1 cellular context compared by ENCODE assay signal in the genomic region with DNA sequence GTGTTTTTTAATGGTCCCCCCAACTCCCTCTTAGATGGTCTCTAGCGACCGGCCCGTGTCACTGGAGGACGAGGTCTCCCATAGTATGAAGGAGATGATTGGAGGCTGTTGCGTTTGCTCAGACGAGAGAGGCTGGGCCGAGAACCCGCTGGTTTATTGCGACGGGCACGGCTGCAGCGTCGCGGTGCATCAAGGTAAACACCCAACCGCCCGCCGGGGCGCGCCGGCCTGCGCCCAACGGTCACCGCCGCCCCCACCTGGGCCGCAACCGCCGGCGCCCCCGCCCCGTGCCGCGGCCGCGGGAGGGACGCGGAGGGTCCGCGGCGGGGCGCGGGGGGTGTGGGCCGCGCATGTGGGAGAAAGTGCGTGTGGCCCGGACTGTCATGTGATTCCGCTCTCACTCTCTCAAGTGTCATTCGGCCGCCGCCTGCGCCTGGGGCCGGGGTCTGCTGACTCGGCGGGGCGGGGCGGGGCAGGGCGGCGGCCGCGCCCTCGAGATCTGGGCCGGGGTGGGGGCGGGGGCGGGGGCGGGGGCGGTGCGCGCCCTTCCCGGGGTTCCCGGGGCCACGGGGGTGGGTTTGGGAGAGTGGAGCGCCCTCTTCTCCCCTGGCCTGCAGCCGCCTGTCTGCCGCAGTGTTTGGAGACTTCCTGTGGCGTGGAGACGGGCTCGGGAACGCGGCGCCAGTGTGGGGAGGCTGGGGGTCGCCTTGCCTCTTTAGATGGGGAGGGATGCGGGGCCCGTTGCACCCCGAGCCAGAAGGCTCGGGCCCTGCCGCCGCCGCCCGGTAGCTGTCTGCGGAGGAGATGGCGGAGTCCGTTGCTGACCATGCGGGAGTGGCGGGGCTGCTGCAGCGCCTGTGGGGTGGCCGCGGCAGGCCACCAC.
TF ChIP-seq lines count a peak whose summit lies in the region.

No MANE protein-coding gene starts in this region.

TF ChIP-seq in HepG2, 621 proteins besides CTCF, POLR2A, EP300 and RAD21 (continued from another document and continues in another):
- TF ChIP-seq, protein P1, sequence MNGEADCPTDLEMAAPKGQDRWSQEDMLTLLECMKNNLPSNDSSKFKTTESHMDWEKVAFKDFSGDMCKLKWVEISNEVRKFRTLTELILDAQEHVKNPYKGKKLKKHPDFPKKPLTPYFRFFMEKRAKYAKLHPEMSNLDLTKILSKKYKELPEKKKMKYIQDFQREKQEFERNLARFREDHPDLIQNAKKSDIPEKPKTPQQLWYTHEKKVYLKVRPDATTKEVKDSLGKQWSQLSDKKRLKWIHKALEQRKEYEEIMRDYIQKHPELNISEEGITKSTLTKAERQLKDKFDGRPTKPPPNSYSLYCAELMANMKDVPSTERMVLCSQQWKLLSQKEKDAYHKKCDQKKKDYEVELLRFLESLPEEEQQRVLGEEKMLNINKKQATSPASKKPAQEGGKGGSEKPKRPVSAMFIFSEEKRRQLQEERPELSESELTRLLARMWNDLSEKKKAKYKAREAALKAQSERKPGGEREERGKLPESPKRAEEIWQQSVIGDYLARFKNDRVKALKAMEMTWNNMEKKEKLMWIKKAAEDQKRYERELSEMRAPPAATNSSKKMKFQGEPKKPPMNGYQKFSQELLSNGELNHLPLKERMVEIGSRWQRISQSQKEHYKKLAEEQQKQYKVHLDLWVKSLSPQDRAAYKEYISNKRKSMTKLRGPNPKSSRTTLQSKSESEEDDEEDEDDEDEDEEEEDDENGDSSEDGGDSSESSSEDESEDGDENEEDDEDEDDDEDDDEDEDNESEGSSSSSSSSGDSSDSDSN (CRISPR knock-in tag; IDR thresholded peaks at IDR 0.05): 0 out of 2 replicates have a peak, but pooled peaks have one; percentile 62
- TF ChIP-seq HOXA3 (CRISPR knock-in tag; IDR thresholded peaks at IDR 0.05) (no peak), AGO1 (IDR thresholded peaks at IDR 0.05; ENCODE audit: low read depth, low read length, poor library complexity, severe bottlenecking) (no peak), TBL1XR1 (IDR thresholded peaks at IDR 0.05; ENCODE audit: borderline replicate concordance, low read length, partially characterized antibody) (no peak), NFKB2 (CRISPR knock-in tag; IDR thresholded peaks at IDR 0.05; ENCODE audit: borderline replicate concordance) (no peak; the same call in 1 of the 2 replicates), ZNF44 (CRISPR knock-in tag; IDR thresholded peaks at IDR 0.05) (no peak), HES4 (CRISPR knock-in tag; IDR thresholded peaks at IDR 0.05; ENCODE audit: borderline replicate concordance) (no peak; the same call in 1 of the 2 replicates), FOSL1 (CRISPR knock-in tag; IDR thresholded peaks at IDR 0.05; ENCODE audit: borderline replicate concordance) (no peak), ZFY (CRISPR knock-in tag; IDR thresholded peaks at IDR 0.05) (peak; percentile 54), ZNF75D (CRISPR knock-in tag; IDR thresholded peaks at IDR 0.05; ENCODE audit: borderline replicate concordance) (no peak), HNRNPLL (IDR thresholded peaks at IDR 0.05; ENCODE audit: low read depth, low read length, poor library complexity, severe bottlenecking) (peak; percentile 63), SNAPC5 (CRISPR knock-in tag; IDR thresholded peaks at IDR 0.05; ENCODE audit: borderline replicate concordance) (no peak), RFX3 (CRISPR knock-in tag; IDR thresholded peaks at IDR 0.05) (no peak), LCORL (IDR thresholded peaks at IDR 0.05) (no peak), LCORL (CRISPR knock-in tag; IDR thresholded peaks at IDR 0.05) (peak; percentile 74), ZNF142 (CRISPR knock-in tag; IDR thresholded peaks at IDR 0.05) (no peak), MXD1 (CRISPR knock-in tag; IDR thresholded peaks at IDR 0.05) (peak; percentile 50; the same call in 1 of the 2 replicates), PHF8 (CRISPR knock-in tag; IDR thresholded peaks at IDR 0.05) (peak; percentile 69), PHB2 (IDR thresholded peaks at IDR 0.05; ENCODE audit: partially characterized antibody) (no peak), RARG (CRISPR knock-in tag; IDR thresholded peaks at IDR 0.05; ENCODE audit: low read depth) (no peak), RBM39 (IDR thresholded peaks at IDR 0.05; ENCODE audit: low read depth, low read length, poor library complexity, severe bottlenecking) (peak; percentile 13), YEATS4 (CRISPR knock-in tag; IDR thresholded peaks at IDR 0.05; ENCODE audit: borderline replicate concordance) (peak; percentile 78; the same call in 1 of the 2 replicates), ZNF615 (CRISPR knock-in tag; IDR thresholded peaks at IDR 0.05; ENCODE audit: borderline replicate concordance) (no peak), FOXC1 (CRISPR knock-in tag; IDR thresholded peaks at IDR 0.05; ENCODE audit: borderline replicate concordance) (no peak), ZNF30 (CRISPR knock-in tag; IDR thresholded peaks at IDR 0.05) (no peak), ZMYM4 (CRISPR knock-in tag; IDR thresholded peaks at IDR 0.05) (peak; percentile 30; the same call in 1 of the 2 replicates), HIVEP1 (CRISPR knock-in tag; IDR thresholded peaks at IDR 0.05) (peak; percentile 71; the same call in 1 of the 2 replicates), ZNF891 (CRISPR knock-in tag; IDR thresholded peaks at IDR 0.05) (peak; percentile 60; the same call in 1 of the 2 replicates), ZNF343 (CRISPR knock-in tag; IDR thresholded peaks at IDR 0.05) (0 out of 2 replicates have a peak, but pooled peaks have one; percentile 52), RBFOX2 (IDR thresholded peaks at IDR 0.05; ENCODE audit: low read depth, low read length) (peak; percentile 82), SIX1 (CRISPR knock-in tag; IDR thresholded peaks at IDR 0.05; ENCODE audit: borderline replicate concordance) (no peak), CEBPB (IDR thresholded peaks at IDR 0.05; ENCODE audit: borderline replicate concordance, low read depth, low read length) (no peak), ISL2 (CRISPR knock-in tag; IDR thresholded peaks at IDR 0.05) (0 out of 2 replicates have a peak, but pooled peaks have one; percentile 41)
- TF ChIP-seq, protein P2, sequence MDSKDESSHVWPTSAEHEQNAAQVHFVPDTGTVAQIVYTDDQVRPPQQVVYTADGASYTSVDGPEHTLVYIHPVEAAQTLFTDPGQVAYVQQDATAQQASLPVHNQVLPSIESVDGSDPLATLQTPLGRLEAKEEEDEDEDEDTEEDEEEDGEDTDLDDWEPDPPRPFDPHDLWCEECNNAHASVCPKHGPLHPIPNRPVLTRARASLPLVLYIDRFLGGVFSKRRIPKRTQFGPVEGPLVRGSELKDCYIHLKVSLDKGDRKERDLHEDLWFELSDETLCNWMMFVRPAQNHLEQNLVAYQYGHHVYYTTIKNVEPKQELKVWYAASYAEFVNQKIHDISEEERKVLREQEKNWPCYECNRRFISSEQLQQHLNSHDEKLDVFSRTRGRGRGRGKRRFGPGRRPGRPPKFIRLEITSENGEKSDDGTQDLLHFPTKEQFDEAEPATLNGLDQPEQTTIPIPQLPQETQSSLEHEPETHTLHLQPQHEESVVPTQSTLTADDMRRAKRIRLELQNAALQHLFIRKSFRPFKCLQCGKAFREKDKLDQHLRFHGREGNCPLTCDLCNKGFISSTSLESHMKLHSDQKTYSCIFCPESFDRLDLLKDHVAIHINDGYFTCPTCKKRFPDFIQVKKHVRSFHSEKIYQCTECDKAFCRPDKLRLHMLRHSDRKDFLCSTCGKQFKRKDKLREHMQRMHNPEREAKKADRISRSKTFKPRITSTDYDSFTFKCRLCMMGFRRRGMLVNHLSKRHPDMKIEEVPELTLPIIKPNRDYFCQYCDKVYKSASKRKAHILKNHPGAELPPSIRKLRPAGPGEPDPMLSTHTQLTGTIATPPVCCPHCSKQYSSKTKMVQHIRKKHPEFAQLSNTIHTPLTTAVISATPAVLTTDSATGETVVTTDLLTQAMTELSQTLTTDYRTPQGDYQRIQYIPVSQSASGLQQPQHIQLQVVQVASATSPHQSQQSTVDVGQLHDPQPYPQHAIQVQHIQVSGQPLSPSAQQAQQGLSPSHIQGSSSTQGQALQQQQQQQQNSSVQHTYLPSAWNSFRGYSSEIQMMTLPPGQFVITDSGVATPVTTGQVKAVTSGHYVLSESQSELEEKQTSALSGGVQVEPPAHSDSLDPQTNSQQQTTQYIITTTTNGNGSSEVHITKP (CRISPR knock-in tag; IDR thresholded peaks at IDR 0.05; ENCODE audit: low read depth): no peak
- TF ChIP-seq, protein P3, sequence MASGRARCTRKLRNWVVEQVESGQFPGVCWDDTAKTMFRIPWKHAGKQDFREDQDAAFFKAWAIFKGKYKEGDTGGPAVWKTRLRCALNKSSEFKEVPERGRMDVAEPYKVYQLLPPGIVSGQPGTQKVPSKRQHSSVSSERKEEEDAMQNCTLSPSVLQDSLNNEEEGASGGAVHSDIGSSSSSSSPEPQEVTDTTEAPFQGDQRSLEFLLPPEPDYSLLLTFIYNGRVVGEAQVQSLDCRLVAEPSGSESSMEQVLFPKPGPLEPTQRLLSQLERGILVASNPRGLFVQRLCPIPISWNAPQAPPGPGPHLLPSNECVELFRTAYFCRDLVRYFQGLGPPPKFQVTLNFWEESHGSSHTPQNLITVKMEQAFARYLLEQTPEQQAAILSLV (CRISPR knock-in tag; IDR thresholded peaks at IDR 0.05; ENCODE audit: borderline replicate concordance): no peak
- TF ChIP-seq, protein P4, sequence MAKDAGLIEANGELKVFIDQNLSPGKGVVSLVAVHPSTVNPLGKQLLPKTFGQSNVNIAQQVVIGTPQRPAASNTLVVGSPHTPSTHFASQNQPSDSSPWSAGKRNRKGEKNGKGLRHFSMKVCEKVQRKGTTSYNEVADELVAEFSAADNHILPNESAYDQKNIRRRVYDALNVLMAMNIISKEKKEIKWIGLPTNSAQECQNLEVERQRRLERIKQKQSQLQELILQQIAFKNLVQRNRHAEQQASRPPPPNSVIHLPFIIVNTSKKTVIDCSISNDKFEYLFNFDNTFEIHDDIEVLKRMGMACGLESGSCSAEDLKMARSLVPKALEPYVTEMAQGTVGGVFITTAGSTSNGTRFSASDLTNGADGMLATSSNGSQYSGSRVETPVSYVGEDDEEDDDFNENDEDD (CRISPR knock-in tag; IDR thresholded peaks at IDR 0.05; ENCODE audit: borderline replicate concordance): 0 out of 2 replicates have a peak, but pooled peaks have one; percentile 20
- TF ChIP-seq, protein P5, sequence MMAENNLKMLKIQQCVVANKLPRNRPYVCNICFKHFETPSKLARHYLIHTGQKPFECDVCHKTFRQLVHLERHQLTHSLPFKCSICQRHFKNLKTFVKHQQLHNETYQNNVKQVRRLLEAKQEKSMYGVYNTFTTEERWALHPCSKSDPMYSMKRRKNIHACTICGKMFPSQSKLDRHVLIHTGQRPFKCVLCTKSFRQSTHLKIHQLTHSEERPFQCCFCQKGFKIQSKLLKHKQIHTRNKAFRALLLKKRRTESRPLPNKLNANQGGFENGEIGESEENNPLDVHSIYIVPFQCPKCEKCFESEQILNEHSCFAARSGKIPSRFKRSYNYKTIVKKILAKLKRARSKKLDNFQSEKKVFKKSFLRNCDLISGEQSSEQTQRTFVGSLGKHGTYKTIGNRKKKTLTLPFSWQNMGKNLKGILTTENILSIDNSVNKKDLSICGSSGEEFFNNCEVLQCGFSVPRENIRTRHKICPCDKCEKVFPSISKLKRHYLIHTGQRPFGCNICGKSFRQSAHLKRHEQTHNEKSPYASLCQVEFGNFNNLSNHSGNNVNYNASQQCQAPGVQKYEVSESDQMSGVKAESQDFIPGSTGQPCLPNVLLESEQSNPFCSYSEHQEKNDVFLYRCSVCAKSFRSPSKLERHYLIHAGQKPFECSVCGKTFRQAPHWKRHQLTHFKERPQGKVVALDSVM (CRISPR knock-in tag; IDR thresholded peaks at IDR 0.05): no peak
